Comparison of ENCODE assay signal across 8 cellular contexts in genomic region chr1:156124557-156125483, GRCh38. TPM values are rescaled to one million over a fixed set of nuclear protein-coding genes. Genes with fewer than 3 reads are reported as not detected.
DNase-seq lines count a peak whose midpoint lies in the region; ATAC-seq and TF ChIP-seq lines count a peak whose summit lies in the region.

No MANE protein-coding gene starts in this region.

- H3K36me3 ChIP-seq in Karpas-422 (ENCODE audit: insufficient read depth, low read length) (no peaks in the 10 kb centered on the region), adipocyte (ENCODE audit: control insufficient read depth, insufficient read depth, low read length, severe bottlenecking) (peaks cover 20% of the 10 kb centered on the region), right lobe of liver (no peaks in the 10 kb centered on the region), tibial artery (peaks cover 0 to 8% (median 0%) of the 10 kb centered on the region in 3 donors)

- H3K9me3 Mint-ChIP-seq in CD14-positive monocyte = peaks cover 0 to 23% (median 7%) of the 10 kb centered on the region in 7 donors

- no peak overlapping the region for H3K4me2 ChIP-seq in Karpas-422 (ENCODE audit: low read depth, low read length, poor library complexity, severe bottlenecking)

- TF ChIP-seq CTCF in CD14-positive monocyte (IDR thresholded peaks at IDR 0.05) (no peak), right lobe of liver (IDR thresholded peaks at IDR 0.05) (no peak), tibial artery (IDR thresholded peaks at IDR 0.05) (no peak)

- H3K4me1 ChIP-seq in Karpas-422 (ENCODE audit: low read length) (peaks cover 23% of the 10 kb centered on the region), adipocyte (ENCODE audit: control insufficient read depth, insufficient read depth, low read length) (peaks cover 95% of the 10 kb centered on the region), right lobe of liver (peaks cover 0 to 72% (median 36%) of the 10 kb centered on the region in 4 donors), tibial artery (peaks cover 22 to 99% (median 92%) of the 10 kb centered on the region in 4 donors)

- no peaks in the 10 kb centered on the region for H3K9me2 ChIP-seq in Karpas-422 (replicated peaks; ENCODE audit: insufficient read depth, low read length)

- no peaks in the 10 kb centered on the region for H3K79me2 ChIP-seq in Karpas-422 (ENCODE audit: low read length)

- H3K27me3 Mint-ChIP-seq in CD14-positive monocyte (ENCODE audit: low read depth in 3 of 3) = peaks cover 84 to 97% (median 90%) of the 10 kb centered on the region in 3 donors

- peak overlapping the region; percentile 60 to 94 (median 90) for H3K27ac Mint-ChIP-seq in CD14-positive monocyte

- intact Hi-C loops in CD14-positive monocyte (cut with micrococcal nuclease) (no loop called here), right lobe of liver (cut with DNase I) (no loop called here), tibial artery (cut with DNase I; ENCODE audit: low total_unique reads) (no loop called here)

- no peak for TF ChIP-seq POLR2A in right lobe of liver (IDR thresholded peaks at IDR 0.05)

- no peak overlapping the region for H2AFZ ChIP-seq in Karpas-422 (ENCODE audit: low read length)

- H3K9ac ChIP-seq in Karpas-422 (ENCODE audit: low read length) (no peak overlapping the region), adipocyte (ENCODE audit: low read length) (peak overlapping the region; percentile 100)

- DNase-seq in CD14-positive monocyte (ENCODE audit: low spot score) (peak; percentile 56), Karpas-422 (peak; percentile 62), adipocyte (ENCODE audit: low read depth) (peak; percentile 66), right lobe of liver (no peak), tibial artery (peak; percentile 71 to 84), NCI-H1105 (lab: John Stamatoyannopoulos, UW) (no peak), NCI-H774 (lab: John Stamatoyannopoulos, UW) (no peak)

- H3K4me3 ChIP-seq in Karpas-422 (ENCODE audit: low read length) (no peak overlapping the region), adipocyte (ENCODE audit: low read length) (peak overlapping the region; percentile 76), right lobe of liver (no peak overlapping the region), tibial artery (peak overlapping the region; percentile 78 to 100)

- H3K27me3 ChIP-seq in Karpas-422 (ENCODE audit: low read length) = no peaks in the 10 kb centered on the region
- H3K27me3 ChIP-seq in adipocyte (replicated peaks; ENCODE audit: control insufficient read depth, insufficient read depth, low read length) = no peaks in the 10 kb centered on the region
- H3K27me3 ChIP-seq in right lobe of liver = no peaks in the 10 kb centered on the region
- no peaks in the 10 kb centered on the region for H3K27me3 ChIP-seq in tibial artery

- ATAC-seq in right lobe of liver = no peak
- ATAC-seq in HG02763 (IDR thresholded peaks at IDR 0.05; ENCODE audit: unreplicated experiment) = no peak

- WGBS in right lobe of liver (ENCODE audit: insufficient coverage, low coverage, low lambda C conversion rate, missing lambda C conversion rate) = 62% methylated on average over 10 of the region's 17 CpGs

- no peaks in the 10 kb centered on the region for H4K20me1 ChIP-seq in Karpas-422 (ENCODE audit: insufficient read depth, low read depth, low read length)

- H3K27ac ChIP-seq in Karpas-422 (ENCODE audit: low read length) (no peak overlapping the region), right lobe of liver (peak overlapping the region; percentile 90 to 94 (median 92)), tibial artery (peak overlapping the region; percentile 92 to 99)

- peaks cover 81% of the 10 kb centered on the region for H3K4me1 Mint-ChIP-seq in CD14-positive monocyte

- H3K9me3 ChIP-seq in Karpas-422 (ENCODE audit: low read length) (no peaks in the 10 kb centered on the region), adipocyte (ENCODE audit: control insufficient read depth, low read length) (no peaks in the 10 kb centered on the region), right lobe of liver (no peaks in the 10 kb centered on the region), tibial artery (no peaks in the 10 kb centered on the region)

- H3K4me3 Mint-ChIP-seq in CD14-positive monocyte = peak overlapping the region; percentile 45 to 87

- H3K36me3 Mint-ChIP-seq in CD14-positive monocyte = peaks cover 13 to 27% of the 10 kb centered on the region in 2 donors

RNA-seq across cellular contexts. Expression of gene LMNA, which starts 10.3 kb away (rescaled TPM):
- 10 to 100 TPM; 16.5 to 24.7 TPM for polyA plus RNA-seq in CD14-positive monocyte
- total RNA-seq in Karpas-422 (2014; rRNA removed; shearing (Covaris generic); ENCODE audit: low replicate concordance) = 27.5 and 41.6 TPM in 2 replicates
- 100 to 1,000 TPM in 3 of 6 experiments, 10 to 100 TPM in 3; 79.4 to 129 (median 98.8) TPM for total RNA-seq in right lobe of liver

RNA-seq across cellular contexts. Expression of gene SEMA4A, which starts 28.6 kb away (rescaled TPM):
- 100 to 1,000 TPM in 1 of 2 donors, 10 to 100 TPM in 1; 72.3 to 121 TPM for polyA plus RNA-seq in CD14-positive monocyte
- 46.7 and 66.7 TPM in 2 replicates for total RNA-seq in Karpas-422 (2014; rRNA removed; shearing (Covaris generic); ENCODE audit: low replicate concordance)
- total RNA-seq in right lobe of liver = 1 to 10 TPM in 4 of 6 experiments, under 1 TPM in 2; 0.62 to 2.6 (median 1.3) TPM

RNA-seq across cellular contexts. Expression of gene MEX3A, which starts 42.6 kb away (rescaled TPM):
- polyA plus RNA-seq in CD14-positive monocyte = not detected
- total RNA-seq in Karpas-422 (2014; rRNA removed; shearing (Covaris generic); ENCODE audit: low replicate concordance) = 2.3 and 2.5 TPM in 2 replicates
- 1 to 10 TPM in 1 of 6 experiments, under 1 TPM in 5; 0.35 to 1.4 (median 0.83) TPM for total RNA-seq in right lobe of liver

Comparison
In these comparisons a context has a peak if more than half of its experiments do, and no peak if none do; other contexts are left out.
1. DNase-seq: peak in CD14-positive monocyte (single experiment), Karpas-422 (single experiment), adipocyte (single experiment) and tibial artery (2 of 2); none in right lobe of liver (0 of 3), NCI-H1105 (single experiment) and NCI-H774 (single experiment).
2. H3K4me3 ChIP-seq: peak in adipocyte (single experiment) and tibial artery (2 of 2); none in Karpas-422 (single experiment) and right lobe of liver (0 of 3).
3. RNA of gene SEMA4A, which starts 28.6 kb away (total RNA-seq): 46.7 to 66.7 TPM in Karpas-422; 0.62 to 2.6 TPM in right lobe of liver; every median in the first group is over 10 times any median in the second.